Comparison of ENCODE assay signal across 6 cellular contexts in the genomic region with DNA sequence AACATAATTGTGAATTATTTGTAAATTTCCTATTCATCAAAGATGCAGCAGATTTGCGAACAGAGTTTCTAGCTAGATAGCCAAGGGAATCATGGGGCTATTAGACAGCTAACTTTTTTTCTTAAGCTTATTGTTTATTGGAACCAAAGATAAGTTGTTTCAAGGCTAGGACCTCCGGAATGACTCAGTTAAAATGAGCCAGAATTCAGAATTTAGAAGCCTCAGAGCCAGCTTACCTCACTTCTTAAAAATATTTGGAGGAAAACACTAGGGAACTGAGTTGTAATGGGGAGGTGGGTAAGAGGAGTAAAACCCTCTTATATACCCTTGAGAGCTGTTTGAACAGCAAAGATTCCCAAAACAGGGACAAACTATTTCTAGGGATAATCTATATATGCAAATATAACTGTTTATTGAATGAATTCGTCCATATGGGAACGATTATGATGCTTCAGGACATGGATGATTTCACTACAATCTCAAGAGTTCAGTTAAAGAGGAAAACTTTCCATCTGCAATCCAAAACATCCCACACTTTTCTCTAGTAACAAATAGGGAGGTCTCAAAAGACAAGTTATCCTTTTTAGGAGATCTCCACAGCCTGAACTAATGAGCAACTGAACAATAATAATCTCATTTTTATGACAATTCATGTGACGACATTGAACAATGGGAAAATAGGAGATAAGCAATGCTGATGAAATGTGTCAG.
"Had no signal": no experiment of that assay in that cellular context is flagged by ENCODE, and none has a peak within 500 bp of the region (broad histone marks: within the 10 kb centered on the region; RNA-seq: fewer than 3 reads in every experiment).

No MANE protein-coding gene starts in this region.

- FAIRE-seq: astrocyte had no signal

- H3K4me3 ChIP-seq: lower lobe of right lung, psoas muscle had no signal

- H3K4me1 ChIP-seq: foreskin keratinocyte, lower lobe of right lung, psoas muscle had no signal

- H3K36me3 ChIP-seq: lower lobe of right lung had no signal

- H3K9me3 ChIP-seq: lower lobe of right lung, psoas muscle had no signal

- H3K27ac ChIP-seq: foreskin keratinocyte, lower lobe of right lung, psoas muscle, VCaP had no signal

- DNase-seq: activated CD4-positive, alpha-beta T cell treated with anti-CD3 and anti-CD28 coated beads for 1 hour; lower lobe of right lung; psoas muscle had no signal

- H3K27me3 ChIP-seq: foreskin keratinocyte had no signal
